ENCODE assay signal across 13 cellular contexts in the genomic region with DNA sequence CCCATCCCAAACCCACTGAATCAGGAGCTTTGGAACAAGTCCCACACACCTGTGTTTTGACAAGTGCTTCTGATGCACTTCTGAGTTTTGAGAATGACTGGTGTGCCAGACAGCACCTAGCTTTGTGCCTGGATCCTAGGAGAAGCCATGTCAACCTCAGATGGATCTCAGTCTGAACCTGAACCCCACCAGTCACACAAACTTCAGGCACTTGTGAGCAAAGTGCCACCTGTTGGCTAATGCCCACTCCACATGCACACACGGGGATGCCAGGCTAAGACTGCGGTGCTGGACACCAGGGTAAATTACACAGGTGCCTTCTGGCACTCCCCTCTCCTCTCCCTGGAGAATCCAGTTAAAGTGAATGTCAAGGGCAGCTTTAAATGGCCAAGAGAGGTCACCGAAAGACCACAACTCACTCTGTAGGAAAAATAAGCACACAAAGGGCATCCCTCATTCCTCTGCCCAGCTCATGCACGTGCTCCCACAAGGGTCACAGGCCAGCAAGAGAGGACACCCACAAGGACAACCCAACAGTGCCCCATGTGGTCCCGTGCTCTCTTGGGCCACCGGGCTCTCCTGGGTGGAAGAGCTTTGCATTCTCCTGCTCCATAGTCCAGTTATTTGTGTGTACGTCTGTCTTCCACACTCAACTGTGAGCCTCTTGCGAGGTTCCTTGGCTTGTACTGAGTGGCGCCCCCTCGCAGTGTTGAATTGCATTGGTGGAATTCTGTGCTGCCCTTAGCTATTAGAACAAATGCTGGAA. TPM values are rescaled to one million over a fixed set of nuclear protein-coding genes. Genes with fewer than 3 reads are reported as not detected.
DNase-seq lines count a peak whose midpoint lies in the region; ATAC-seq and TF ChIP-seq lines count a peak whose summit lies in the region.
"Had no signal": no experiment of that assay in that cellular context is flagged by ENCODE, and none has a peak within 500 bp of the region (broad histone marks: within the 10 kb centered on the region; RNA-seq: fewer than 3 reads in every experiment).

No MANE protein-coding gene starts in this region.

- intact Hi-C loops in PC-3 (cut with micrococcal nuclease), result loop anchor here (1.0 to 5.0 kb wide), 2 partner anchors 41 to 70 kb away; no protein-coding TSS in a partner anchor
- intact Hi-C loops in naive thymus-derived CD4-positive, alpha-beta T cell (cut with micrococcal nuclease), result no loop called here

- H3K36me3 ChIP-seq in PC-3 (ENCODE audit: low read depth, low read length), result no peaks in the 10 kb centered on the region
- H3K36me3 ChIP-seq in naive thymus-derived CD4-positive, alpha-beta T cell (ENCODE audit: control insufficient read depth in 2 of 3, insufficient read depth in 3 of 3, low read length in 3 of 3), result no peaks in the 10 kb centered on the region

- H3K27ac Mint-ChIP-seq in stimulated activated naive CD8-positive, alpha-beta T cell treated with anti-CD3 and anti-CD28 coated beads, Interleukin-15, Interleukin-2, amounts not matched to agents 100 ng/mL and 50 ng/mL, for 24 hours, result peak overlapping the region; percentile 1
- H3K27ac Mint-ChIP-seq in endothelial cell (ENCODE audit: unreplicated experiment) (no peak overlapping the region), type B pancreatic cell (peak overlapping the region; percentile 52)
- H3K27ac Mint-ChIP-seq in activated T-cell treated with anti-CD3 and anti-CD28 coated beads, Interleukin-2, amount 50 U/mL, for 72 hours, result no peak overlapping the region
- no peak overlapping the region for H3K27ac Mint-ChIP-seq in naive thymus-derived CD4-positive, alpha-beta T cell
- H3K27ac Mint-ChIP-seq: effector memory CD8-positive, alpha-beta T cell had no signal

- peaks cover 31% of the 10 kb centered on the region for H3K4me1 ChIP-seq in PC-3 (ENCODE audit: insufficient read depth, low read length)
- no peaks in the 10 kb centered on the region for H3K4me1 ChIP-seq in naive thymus-derived CD4-positive, alpha-beta T cell (ENCODE audit: control insufficient read depth in 2 of 2, insufficient read depth in 2 of 2, low read length in 2 of 2)

- H3K27me3 ChIP-seq in PC-3 (ENCODE audit: low read length), result no peaks in the 10 kb centered on the region
- H3K27me3 ChIP-seq in naive thymus-derived CD4-positive, alpha-beta T cell (ENCODE audit: control insufficient read depth in 2 of 2, insufficient read depth in 2 of 2, low read length in 2 of 2), result no peaks in the 10 kb centered on the region

- no peak overlapping the region for H2AFZ ChIP-seq in PC-3 (ENCODE audit: low read length)

- no TSS peak for BruUV-seq in PC-3 (replicated peaks; lab: Mats Ljungman, UMichigan)

- no peaks in the 10 kb centered on the region for H3K9me2 ChIP-seq in PC-3 (replicated peaks; ENCODE audit: low read length)

- H4K20me1 ChIP-seq in PC-3 (ENCODE audit: low read length), result no peaks in the 10 kb centered on the region

- peaks cover 24% of the 10 kb centered on the region for H3K4me1 Mint-ChIP-seq in stimulated activated naive CD8-positive, alpha-beta T cell treated with anti-CD3 and anti-CD28 coated beads, Interleukin-15, Interleukin-2, amounts not matched to agents 100 ng/mL and 50 ng/mL, for 24 hours (ENCODE audit: low read depth)
- no peaks in the 10 kb centered on the region for H3K4me1 Mint-ChIP-seq in endothelial cell (ENCODE audit: unreplicated experiment)
- peaks cover 25% of the 10 kb centered on the region for H3K4me1 Mint-ChIP-seq in type B pancreatic cell (ENCODE audit: unreplicated experiment)
- peaks cover 34% of the 10 kb centered on the region for H3K4me1 Mint-ChIP-seq in activated T-cell treated with anti-CD3 and anti-CD28 coated beads, Interleukin-2, amount 50 U/mL, for 72 hours (ENCODE audit: low read depth)
- H3K4me1 Mint-ChIP-seq in naive thymus-derived CD4-positive, alpha-beta T cell, result peaks cover 0 to 18% (median 0%) of the 10 kb centered on the region in 7 donors

- no peak overlapping the region for H3K9ac ChIP-seq in PC-3 (ENCODE audit: low read length)

- H3K79me2 ChIP-seq in PC-3 (ENCODE audit: low read length), result no peaks in the 10 kb centered on the region

- H3K4me2 ChIP-seq in PC-3 (ENCODE audit: low read length), result no peak overlapping the region

- no peak overlapping the region for H3K4me3 ChIP-seq in PC-3 (ENCODE audit: low read length)
- H3K4me3 ChIP-seq in naive thymus-derived CD4-positive, alpha-beta T cell (ENCODE audit: low read length), result no peak overlapping the region

- TF ChIP-seq CTCF in PC-3 (conservative IDR thresholded peaks at IDR 0.05; ENCODE audit: low read depth, low read length) (peak; percentile 35; the same call in 1 of the 2 replicates), endothelial cell (IDR thresholded peaks at IDR 0.05; ENCODE audit: unreplicated experiment) (no peak), type B pancreatic cell (conservative IDR thresholded peaks at IDR 0.05) (no peak)

- no peaks in the 10 kb centered on the region for H3K36me3 Mint-ChIP-seq in stimulated activated naive CD8-positive, alpha-beta T cell treated with anti-CD3 and anti-CD28 coated beads, Interleukin-15, Interleukin-2, amounts not matched to agents 100 ng/mL and 50 ng/mL, for 24 hours (ENCODE audit: low read depth)
- H3K36me3 Mint-ChIP-seq in endothelial cell (ENCODE audit: low read depth, unreplicated experiment) (no peaks in the 10 kb centered on the region), type B pancreatic cell (no peaks in the 10 kb centered on the region)
- H3K36me3 Mint-ChIP-seq in activated T-cell treated with anti-CD3 and anti-CD28 coated beads, Interleukin-2, amount 50 U/mL, for 72 hours (ENCODE audit: insufficient read depth in 2 of 2), result no peaks in the 10 kb centered on the region
- H3K36me3 Mint-ChIP-seq in naive thymus-derived CD4-positive, alpha-beta T cell, result peaks cover 0 to 4% (median 0%) of the 10 kb centered on the region in 5 donors
- H3K36me3 Mint-ChIP-seq: brain had no signal

- H3K27ac ChIP-seq in PC-3 (ENCODE audit: low read length), result no peak overlapping the region
- H3K27ac ChIP-seq in naive thymus-derived CD4-positive, alpha-beta T cell (ENCODE audit: low read depth, low read length), result no peak overlapping the region

- no peak overlapping the region for H3K4me3 Mint-ChIP-seq in stimulated activated naive CD8-positive, alpha-beta T cell treated with anti-CD3 and anti-CD28 coated beads, Interleukin-15, Interleukin-2, amounts not matched to agents 100 ng/mL and 50 ng/mL, for 24 hours
- H3K4me3 Mint-ChIP-seq in endothelial cell (ENCODE audit: unreplicated experiment), result no peak overlapping the region
- no peak overlapping the region for H3K4me3 Mint-ChIP-seq in type B pancreatic cell
- no peak overlapping the region for H3K4me3 Mint-ChIP-seq in activated T-cell treated with anti-CD3 and anti-CD28 coated beads, Interleukin-2, amount 50 U/mL, for 72 hours
- H3K4me3 Mint-ChIP-seq in naive thymus-derived CD4-positive, alpha-beta T cell, result no peak overlapping the region
- H3K4me3 Mint-ChIP-seq: brain; effector memory CD8-positive, alpha-beta T cell had no signal

- no peaks in the 10 kb centered on the region for H3K9me3 ChIP-seq in PC-3 (ENCODE audit: low read length)
- H3K9me3 ChIP-seq in naive thymus-derived CD4-positive, alpha-beta T cell (ENCODE audit: control insufficient read depth in 2 of 3, low read length in 3 of 3), result no peaks in the 10 kb centered on the region

- no peak for DNase-seq in stimulated activated naive CD8-positive, alpha-beta T cell treated with anti-CD3 and anti-CD28 coated beads, Interleukin-15, Interleukin-2, amounts not matched to agents 100 U/mL and 50 U/mL, for 24 hours
- DNase-seq in PC-3 (no peak), endothelial cell (ENCODE audit: low spot score) (peak; percentile 15), type B pancreatic cell (ENCODE audit: extremely low spot score, unreplicated experiment) (no peak), iPS-NIHi11 (ENCODE audit: low spot score) (no peak)
- DNase-seq in activated T-cell treated with anti-CD3 and anti-CD28 coated beads, Interleukin-2, amount 50 U/mL, for 72 hours, result no peak
- DNase-seq in naive thymus-derived CD4-positive, alpha-beta T cell, result no peak
- DNase-seq: activated naive CD4-positive, alpha-beta T cell; effector memory CD8-positive, alpha-beta T cell; NCI-H1048 had no signal

- CTCF ChIA-PET in PC-3 (lab: Charles Lee), result interaction anchor here (0.6 kb wide), 1 partner anchor 119 kb away, joined by 3 read pairs; no protein-coding TSS in a partner anchor
- CTCF ChIA-PET in naive thymus-derived CD4-positive, alpha-beta T cell (lab: Charles Lee), result interaction anchor here (0.7 kb wide), 1 partner anchor 439 kb away, joined by 3 read pairs; no protein-coding TSS in a partner anchor

- ATAC-seq in stimulated activated naive CD8-positive, alpha-beta T cell treated with anti-CD3 and anti-CD28 coated beads, Interleukin-15, Interleukin-2, amounts not matched to agents 100 U/mL and 50 U/mL, for 24 hours, result no peak
- ATAC-seq in PC-3, result no peak
- no peak for ATAC-seq in activated T-cell treated with anti-CD3 and anti-CD28 coated beads, Interleukin-2, amount 50 U/mL, for 72 hours (replicated peaks in 1 of 2)
- no peak for ATAC-seq in naive thymus-derived CD4-positive, alpha-beta T cell
- ATAC-seq: effector memory CD8-positive, alpha-beta T cell had no signal

- H3K9me3 Mint-ChIP-seq in stimulated activated naive CD8-positive, alpha-beta T cell treated with anti-CD3 and anti-CD28 coated beads, Interleukin-15, Interleukin-2, amounts not matched to agents 100 ng/mL and 50 ng/mL, for 24 hours, result no peaks in the 10 kb centered on the region
- H3K9me3 Mint-ChIP-seq in endothelial cell (ENCODE audit: unreplicated experiment), result no peaks in the 10 kb centered on the region
- no peaks in the 10 kb centered on the region for H3K9me3 Mint-ChIP-seq in type B pancreatic cell
- H3K9me3 Mint-ChIP-seq in activated T-cell treated with anti-CD3 and anti-CD28 coated beads, Interleukin-2, amount 50 U/mL, for 72 hours, result no peaks in the 10 kb centered on the region
- no peaks in the 10 kb centered on the region for H3K9me3 Mint-ChIP-seq in naive thymus-derived CD4-positive, alpha-beta T cell
- H3K9me3 Mint-ChIP-seq: brain; effector memory CD8-positive, alpha-beta T cell had no signal

- no peaks in the 10 kb centered on the region for H3K27me3 Mint-ChIP-seq in stimulated activated naive CD8-positive, alpha-beta T cell treated with anti-CD3 and anti-CD28 coated beads, Interleukin-15, Interleukin-2, amounts not matched to agents 100 ng/mL and 50 ng/mL, for 24 hours
- H3K27me3 Mint-ChIP-seq in endothelial cell (ENCODE audit: unreplicated experiment) (peaks cover 9% of the 10 kb centered on the region), type B pancreatic cell (peaks cover 11% of the 10 kb centered on the region)
- H3K27me3 Mint-ChIP-seq in activated T-cell treated with anti-CD3 and anti-CD28 coated beads, Interleukin-2, amount 50 U/mL, for 72 hours (ENCODE audit: low read depth), result no peaks in the 10 kb centered on the region
- no peaks in the 10 kb centered on the region for H3K27me3 Mint-ChIP-seq in naive thymus-derived CD4-positive, alpha-beta T cell

- peaks cover 9% of the 10 kb centered on the region for H3F3A ChIP-seq in PC-3 (ENCODE audit: low read length, unreplicated experiment)

- POLR2A ChIA-PET in PC-3 (lab: Charles Lee; ENCODE audit: unreplicated experiment), result no interaction called here
- POLR2A ChIA-PET in naive thymus-derived CD4-positive, alpha-beta T cell (lab: Charles Lee), result no interaction called here

RNA-seq across cellular contexts. Expression of gene TAF8, which starts 45.6 kb away (rescaled TPM):
- total RNA-seq in PC-3 (2014; rRNA removed), result 18.3 and 20.7 TPM in 2 replicates
- total RNA-seq in endothelial cell (ENCODE audit: unreplicated experiment), result 21.9 TPM
- total RNA-seq in type B pancreatic cell (ENCODE audit: low replicate concordance), result 30.7 and 36.0 TPM in 2 replicates
- 10 to 100 TPM; 62.6 to 70.4 TPM for total RNA-seq in activated T-cell treated with anti-CD3 and anti-CD28 coated beads, Interleukin-2, amount 50 U/mL, for 72 hours
- total RNA-seq in naive thymus-derived CD4-positive, alpha-beta T cell, result 10 to 100 TPM; 41.6 to 58.2 (median 50.8) TPM
- polyA plus RNA-seq in naive thymus-derived CD4-positive, alpha-beta T cell, result 10 to 100 TPM; 23.3 to 24.6 TPM

RNA-seq across cellular contexts. Expression of gene C6orf132, which starts 46.5 kb away (rescaled TPM):
- total RNA-seq in PC-3 (2014; rRNA removed) (66.0 and 86.3 TPM in 2 replicates), endothelial cell (ENCODE audit: unreplicated experiment) (0.87 TPM), type B pancreatic cell (ENCODE audit: low replicate concordance) (22.9 and 56.4 TPM in 2 replicates)
- under 1 TPM; 0.26 to 0.65 TPM for total RNA-seq in activated T-cell treated with anti-CD3 and anti-CD28 coated beads, Interleukin-2, amount 50 U/mL, for 72 hours
- under 1 TPM in 1 of 5 experiments, not detected in 4; 0.07 TPM for total RNA-seq in naive thymus-derived CD4-positive, alpha-beta T cell
- polyA plus RNA-seq in naive thymus-derived CD4-positive, alpha-beta T cell, result not detected
- total RNA-seq: mononuclear cell had no signal

Comparison
In these comparisons a context has a peak if more than half of its experiments do, and no peak if none do; other contexts are left out.
1. H3K27ac Mint-ChIP-seq: peak in stimulated activated naive CD8-positive, alpha-beta T cell treated with anti-CD3 and anti-CD28 coated beads, Interleukin-15, Interleukin-2, amounts not matched to agents 100 ng/mL and 50 ng/mL, for 24 hours (single experiment) and type B pancreatic cell (single experiment); none in endothelial cell (single experiment), activated T-cell treated with anti-CD3 and anti-CD28 coated beads, Interleukin-2, amount 50 U/mL, for 72 hours (single experiment) and naive thymus-derived CD4-positive, alpha-beta T cell (0 of 9).
2. RNA of gene C6orf132, which starts 46.5 kb away (total RNA-seq): 66.0 to 86.3 TPM in PC-3 and 22.9 to 56.4 TPM in type B pancreatic cell; 0.87 TPM in endothelial cell (single experiment), 0.26 to 0.65 TPM in activated T-cell treated with anti-CD3 and anti-CD28 coated beads, Interleukin-2, amount 50 U/mL, for 72 hours and 0.07 TPM in naive thymus-derived CD4-positive, alpha-beta T cell; every median in the first group is over 10 times any median in the second.